Comparison of ENCODE assay signal across 1 cellular context in genomic region chr11:80815752-80816453, GRCh38.
TF ChIP-seq lines count a peak whose summit lies in the region.

No MANE protein-coding gene starts in this region.

TF ChIP-seq in GM12878, 131 proteins besides CTCF, POLR2A, EP300 and RAD21 (continued from another document):
- TF ChIP-seq RELA (IDR thresholded peaks at IDR 0.05; ENCODE audit: borderline replicate concordance, partially characterized antibody) (no peak), RB1 (IDR thresholded peaks at IDR 0.05; ENCODE audit: borderline replicate concordance) (no peak), USF2 (IDR thresholded peaks at IDR 0.05; ENCODE audit: borderline replicate concordance, low read depth, low read length) (no peak), ZZZ3 (IDR thresholded peaks at IDR 0.05; ENCODE audit: control insufficient read depth, insufficient read length, low read depth) (no peak), ZBTB40 (IDR thresholded peaks at IDR 0.05; ENCODE audit: borderline replicate concordance) (no peak), ZNF622 (IDR thresholded peaks at IDR 0.05) (no peak), BMI1 (IDR thresholded peaks at IDR 0.05; ENCODE audit: borderline replicate concordance) (peak; percentile 48; the same call in 1 of the 2 replicates), POLR2AphosphoS5 (IDR thresholded peaks at IDR 0.05; ENCODE audit: low read length) (no peak), SKIL (IDR thresholded peaks at IDR 0.05; ENCODE audit: low read depth, poor library complexity, severe bottlenecking) (peak; percentile 65), STAT3 (IDR thresholded peaks at IDR 0.05; ENCODE audit: low read depth, low read length) (0 out of 2 replicates have a peak, but pooled peaks have one; percentile 22), ZBTB11 (CRISPR knock-in tag; IDR thresholded peaks at IDR 0.05) (no peak), MTA2 (IDR thresholded peaks at IDR 0.05; ENCODE audit: low read depth) (peak; percentile 87), ZNF687 (IDR thresholded peaks at IDR 0.05) (no peak), NFIC (IDR thresholded peaks at IDR 0.05; ENCODE audit: low read depth, low read length) (peak; percentile 95), SRF (IDR thresholded peaks at IDR 0.05; ENCODE audit: low read depth in 2 of 2, low read length in 2 of 2) (no peak), KLF5 (IDR thresholded peaks at IDR 0.05; ENCODE audit: partially characterized antibody) (no peak), TARDBP (IDR thresholded peaks at IDR 0.05; ENCODE audit: borderline replicate concordance) (no peak), IRF5 (IDR thresholded peaks at IDR 0.05; ENCODE audit: borderline replicate concordance) (no peak), NFYA (IDR thresholded peaks at IDR 0.05; ENCODE audit: borderline replicate concordance, low read depth, low read length) (no peak), MTA3 (IDR thresholded peaks at IDR 0.05; ENCODE audit: borderline replicate concordance, low read length) (no peak; the same call in 1 of the 2 replicates), E2F8 (IDR thresholded peaks at IDR 0.05; ENCODE audit: low read depth, partially characterized antibody) (no peak), JUNB (IDR thresholded peaks at IDR 0.05) (peak; percentile 90)
TF ChIP-seq in GM12878: peak in this region for 29.
